Comparison of ENCODE assay signal across 8 cellular contexts in the genomic region with DNA sequence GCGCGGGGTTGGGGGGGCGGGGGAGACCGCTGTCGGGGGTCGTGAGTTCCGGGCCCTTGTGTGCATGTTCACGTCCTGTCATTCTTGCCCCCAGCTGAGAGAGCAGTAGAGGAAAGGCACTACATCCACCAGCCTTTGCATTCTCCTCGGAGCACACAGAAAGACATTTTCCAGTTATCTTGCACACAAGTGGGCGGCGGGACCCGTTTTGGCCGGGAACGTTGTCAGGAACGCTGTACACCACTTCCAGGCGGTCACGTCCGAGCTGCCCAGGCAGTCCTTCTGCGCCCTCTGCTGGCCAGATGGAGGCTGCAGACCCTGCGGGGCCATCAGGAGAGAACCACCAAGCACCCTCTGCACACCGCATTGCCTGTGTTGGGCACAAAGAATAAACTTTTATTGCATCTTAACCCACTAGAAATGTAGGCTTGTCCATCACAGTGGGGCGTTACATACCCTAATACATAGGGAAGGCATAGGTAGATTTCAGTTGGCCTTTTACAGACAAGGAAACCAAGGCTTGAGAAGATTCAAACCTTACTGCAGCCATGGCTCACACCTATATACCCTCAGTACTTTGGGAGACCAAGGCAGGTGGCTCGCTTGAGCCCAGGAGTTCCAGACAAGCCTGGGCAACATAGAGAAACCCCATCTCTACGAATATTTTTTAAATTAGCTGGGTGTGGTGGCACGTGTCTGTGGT. TPM values are rescaled to one million over a fixed set of nuclear protein-coding genes. Genes with fewer than 3 reads are reported as not detected.
DNase-seq lines count a peak whose midpoint lies in the region; ATAC-seq and TF ChIP-seq lines count a peak whose summit lies in the region.

No MANE protein-coding gene starts in this region.

- H3K27me3 ChIP-seq in prostate gland (replicated peaks; ENCODE audit: insufficient read depth) (no peaks in the 10 kb centered on the region), uterus (no peaks in the 10 kb centered on the region)

- H3K27me3 Mint-ChIP-seq in activated naive CD8-positive, alpha-beta T cell treated with anti-CD3 and anti-CD28 coated beads for 36 hours, result peaks cover 7% of the 10 kb centered on the region

- no peaks in the 10 kb centered on the region for H3K36me3 Mint-ChIP-seq in activated naive CD8-positive, alpha-beta T cell treated with anti-CD3 and anti-CD28 coated beads for 36 hours

- TF ChIP-seq POLR2A in prostate gland (IDR thresholded peaks at IDR 0.05) (no peak), uterus (IDR thresholded peaks at IDR 0.05) (peak in 1 of 2 donors; percentile 16)

- no peaks in the 10 kb centered on the region for H3K9me3 Mint-ChIP-seq in activated naive CD8-positive, alpha-beta T cell treated with anti-CD3 and anti-CD28 coated beads for 36 hours

- H3K27ac Mint-ChIP-seq in activated naive CD8-positive, alpha-beta T cell treated with anti-CD3 and anti-CD28 coated beads for 36 hours, result peak overlapping the region; percentile 67

- DNase-seq in NCI-H1105 treated with DMSO at 0.1 percent for 48 hours (lab: John Stamatoyannopoulos, UW) (peak; percentile 80), T follicular helper cell (ENCODE audit: low read depth) (peak; percentile 79), Right ventricle myocardium superior (peak; percentile 95), prostate gland (ENCODE audit: low spot score) (peak; percentile 90), uterus (peak; percentile 93 to 94)
- DNase-seq in activated naive CD8-positive, alpha-beta T cell treated with anti-CD3 and anti-CD28 coated beads for 36 hours, result peak; percentile 84

- peaks cover 32% of the 10 kb centered on the region for H3K4me1 Mint-ChIP-seq in activated naive CD8-positive, alpha-beta T cell treated with anti-CD3 and anti-CD28 coated beads for 36 hours

- no peak overlapping the region for H3K4me3 Mint-ChIP-seq in activated naive CD8-positive, alpha-beta T cell treated with anti-CD3 and anti-CD28 coated beads for 36 hours

- ATAC-seq in Right ventricle myocardium superior (ENCODE audit: poor library complexity) (peak; percentile 62), HG03521 (IDR thresholded peaks at IDR 0.05; ENCODE audit: unreplicated experiment) (no peak)

- H3K4me1 ChIP-seq in prostate gland (replicated peaks), result peaks cover 20% of the 10 kb centered on the region
- peaks cover 15 to 23% of the 10 kb centered on the region in 2 donors for H3K4me1 ChIP-seq in uterus

- H3K4me3 ChIP-seq in prostate gland (no peak overlapping the region), uterus (no peak overlapping the region)

- intact Hi-C loops in Right ventricle myocardium superior (cut with DNase I), result loop anchor here (1.0 kb wide), 1 partner anchor 355 kb away; no protein-coding TSS in a partner anchor
- intact Hi-C loops in prostate gland (cut with DNase I), result loop anchor here (1.0 to 10.0 kb wide), 4 partner anchors 355 to 1124 kb away; a partner anchor contains a TSS
- intact Hi-C loops in uterus (cut with DNase I; ENCODE audit: low total_unique reads), result loop anchor here (10.0 kb wide), 1 partner anchor 184 kb away; no protein-coding TSS in a partner anchor

- 34% methylated on average over 25 of the region's 25 CpGs for WGBS in prostate gland

- TF ChIP-seq CTCF in GM12873 (IDR thresholded peaks at IDR 0.05; ENCODE audit: insufficient read depth, low read depth, low read length, missing control alignments), result peak; percentile 97
- TF ChIP-seq CTCF in prostate gland (IDR thresholded peaks at IDR 0.05), result peak; percentile 98 to 99 (median 98)
- TF ChIP-seq CTCF in uterus (IDR thresholded peaks at IDR 0.05), result peak; percentile 96 to 98 (median 98)

- H3K9me3 ChIP-seq in prostate gland (no peaks in the 10 kb centered on the region), uterus (no peaks in the 10 kb centered on the region)

- H3K36me3 ChIP-seq in prostate gland (no peaks in the 10 kb centered on the region), uterus (no peaks in the 10 kb centered on the region)

- H3K27ac ChIP-seq in prostate gland, result no peak overlapping the region
- H3K27ac ChIP-seq in uterus, result peak overlapping the region; percentile 49 to 90

RNA-seq across cellular contexts. Expression of a gene that starts 2.8 kb away (rescaled TPM):
- 1 to 10 TPM in 1 of 2 experiments, under 1 TPM in 1; 0.85 to 1.0 TPM for total RNA-seq in activated naive CD8-positive, alpha-beta T cell treated with anti-CD3 and anti-CD28 coated beads for 36 hours
- total RNA-seq in Right ventricle myocardium superior, result 37.7 TPM
- total RNA-seq in prostate gland, result 10 to 100 TPM; 36.5 to 42.7 TPM
- total RNA-seq in uterus, result 100 to 1,000 TPM in 1 of 4 donors, 10 to 100 TPM in 3; 42.0 to 213 (median 71.7) TPM

RNA-seq across cellular contexts. Expression of a gene that starts 40.8 kb away (rescaled TPM):
- 1 to 10 TPM; 1.3 to 2.5 TPM for total RNA-seq in activated naive CD8-positive, alpha-beta T cell treated with anti-CD3 and anti-CD28 coated beads for 36 hours
- total RNA-seq in Right ventricle myocardium superior (1.1 TPM), prostate gland (10 to 100 TPM; 12.4 to 20.4 TPM), uterus (1 to 10 TPM in 1 of 4 donors, not detected in 3; 5.2 TPM)

Comparison
In these comparisons a context has a peak if more than half of its experiments do, and no peak if none do; other contexts are left out.
1. H3K27ac ChIP-seq: peak in uterus (2 of 2); none in prostate gland (0 of 2).
2. RNA of a gene that starts 2.8 kb away (total RNA-seq): 42.0 to 213 TPM in uterus, 36.5 to 42.7 TPM in prostate gland and 37.7 TPM in Right ventricle myocardium superior (single experiment); 0.85 to 1.0 TPM in activated naive CD8-positive, alpha-beta T cell treated with anti-CD3 and anti-CD28 coated beads for 36 hours; every median in the first group is over 10 times any median in the second.
3. Peak in every context shown above with its lines, with median percentiles within 50 percentile points of each other: CTCF ChIP-seq and DNase-seq.